ENCODE assay signal across 8 cellular contexts in genomic region chr11:104609297-104609696, GRCh38.
DNase-seq lines count a peak whose midpoint lies in the region; ATAC-seq, FAIRE-seq and TF ChIP-seq lines count a peak whose summit lies in the region.

No MANE protein-coding gene starts in this region.

- TF ChIP-seq CTCF in Loucy (conservative IDR thresholded peaks at IDR 0.05; ENCODE audit: low read length) (peak; percentile 90), choroid plexus epithelial cell (conservative IDR thresholded peaks at IDR 0.05; ENCODE audit: low read depth, low read length) (peak; percentile 94), HepG2 (CRISPR knock-in tag; IDR thresholded peaks at IDR 0.05) (peak; percentile 65)

- CTCF ChIA-PET in HepG2 (lab: Yijun Ruan, JAX; ENCODE audit: low intra/inter-chr PET ratio, low total read pairs): interaction anchor here (1.4 kb wide), 1 partner anchor 1254 kb away, joined by 8 read pairs; no protein-coding TSS in a partner anchor

- H3K9ac ChIP-seq in Loucy (ENCODE audit: low read depth, low read length, poor library complexity, severe bottlenecking) (no peak overlapping the region), HepG2 (ENCODE audit: insufficient read depth, low read depth, low read length) (no peak overlapping the region)

- intact Hi-C loops in HepG2 (cut with micrococcal nuclease; ENCODE audit: unreplicated experiment): loop anchor here (1.0 to 5.0 kb wide), 2 partner anchors 1254 to 1257 kb away; no protein-coding TSS in a partner anchor

- H3K9me3 ChIP-seq in Loucy (ENCODE audit: insufficient read depth, low read depth, low read length): no peaks in the 10 kb centered on the region
- H3K9me3 ChIP-seq in HepG2 (ENCODE audit: low read length): no peaks in the 10 kb centered on the region

- peak; percentile 83 for ATAC-seq in HepG2

- no peak for TF ChIP-seq RAD21 in HepG2 (CRISPR knock-in tag; IDR thresholded peaks at IDR 0.05)

- H3K4me1 ChIP-seq in Loucy (ENCODE audit: insufficient read depth, low read length, poor library complexity, severe bottlenecking) (peaks cover 4% of the 10 kb centered on the region), HepG2 (ENCODE audit: insufficient read depth, low read length) (no peaks in the 10 kb centered on the region)

- no TSS peak for BruUV-seq in HepG2 (replicated peaks; lab: Mats Ljungman, UMichigan)

- H3K4me3 ChIP-seq in Loucy (ENCODE audit: low read length, poor library complexity, severe bottlenecking) (no peak overlapping the region), choroid plexus epithelial cell (ENCODE audit: low read depth, low read length) (no peak overlapping the region), HepG2 (replicated peaks in 1 of 3; ENCODE audit: insufficient read depth in 1 of 3, low read depth in 2 of 3, low read length in 3 of 3) (no peak overlapping the region)

- POLR2A ChIA-PET in HepG2 (lab: Yijun Ruan, JAX): no interaction called here

- in situ Hi-C loops in HepG2 (cut with HindIII; ENCODE audit: extremely low pct_ligation_motif_present, low pct_unique_long_range_greater_than_20kb): no loop called here

- 43% methylated on average over 1 of the region's 1 CpG for WGBS in HepG2 (ENCODE audit: low lambda C conversion rate)

- H3K79me2 ChIP-seq in Loucy (ENCODE audit: insufficient read depth, low read length): no peaks in the 10 kb centered on the region
- no peaks in the 10 kb centered on the region for H3K79me2 ChIP-seq in HepG2 (ENCODE audit: insufficient read depth, low read length)

- H3K36me3 ChIP-seq in Loucy (ENCODE audit: insufficient read depth, low read length) (no peaks in the 10 kb centered on the region), HepG2 (replicated peaks in 1 of 2; ENCODE audit: control insufficient read depth in 1 of 2, insufficient read depth in 2 of 2, low read length in 2 of 2) (no peaks in the 10 kb centered on the region)

- DNase-seq in NCI-H345 (lab: John Stamatoyannopoulos, UW) (peak; percentile 19), NCI-H345 treated with DMSO at 0.1 percent for 48 hours (lab: John Stamatoyannopoulos, UW; ENCODE audit: unreplicated experiment) (no peak), HCEC 1CT (peak; percentile 78), UCSD-AML1 (lab: John Stamatoyannopoulos, UW; ENCODE audit: unreplicated experiment) (peak; percentile 16), choroid plexus epithelial cell (ENCODE audit: low read depth) (peak; percentile 95), HepG2 (ENCODE audit: low spot score) (peak; percentile 24)
- DNase-seq in stimulated activated CD8-positive, alpha-beta memory T cell treated with anti-CD3 and anti-CD28 coated beads, Interleukin-4, amount 100 ng/mL, for 48 hours: peak; percentile 33

- no peaks in the 10 kb centered on the region for H3K27me3 ChIP-seq in Loucy (ENCODE audit: insufficient read depth, low read length, poor library complexity, severe bottlenecking)
- no peaks in the 10 kb centered on the region for H3K27me3 ChIP-seq in HepG2 (ENCODE audit: control insufficient read depth in 1 of 2, insufficient read depth in 2 of 2, low read length in 2 of 2)

- no peak overlapping the region for H3K27ac ChIP-seq in HepG2 (ENCODE audit: extremely low read length, insufficient read depth, low read length)

- H3F3A ChIP-seq in Loucy (ENCODE audit: low read depth): no peaks in the 10 kb centered on the region

- peak overlapping the region; percentile 69 for H2AFZ ChIP-seq in Loucy (ENCODE audit: low read length)
- no peak overlapping the region for H2AFZ ChIP-seq in HepG2 (ENCODE audit: low read length)

- H3K9me2 ChIP-seq in Loucy (replicated peaks; ENCODE audit: low read depth, low read length): no peaks in the 10 kb centered on the region

- no peaks in the 10 kb centered on the region for H4K20me1 ChIP-seq in Loucy (ENCODE audit: insufficient read depth, low read length, poor library complexity, severe bottlenecking)
- no peaks in the 10 kb centered on the region for H4K20me1 ChIP-seq in HepG2 (ENCODE audit: insufficient read depth, low read length)

- TF ChIP-seq EP300 in HepG2 (IDR thresholded peaks at IDR 0.05; ENCODE audit: low read depth in 2 of 2, low read length in 2 of 2): no peak
- TF ChIP-seq EP300 in HepG2 (CRISPR knock-in tag; IDR thresholded peaks at IDR 0.05; ENCODE audit: borderline replicate concordance): no peak

- TF ChIP-seq POLR2A in HepG2 (IDR thresholded peaks at IDR 0.05; ENCODE audit: insufficient read depth in 1 of 2, low read depth in 2 of 2, low read length in 2 of 2): no peak

- FAIRE-seq in HepG2 (lab: Jason Lieb, UNC): no peak

- H3K4me2 ChIP-seq in Loucy (ENCODE audit: low read depth, low read length, poor library complexity, severe bottlenecking) (no peak overlapping the region), HepG2 (ENCODE audit: low read depth, low read length) (no peak overlapping the region)

TF ChIP-seq in HepG2, 621 proteins besides CTCF, POLR2A, EP300 and RAD21:
- TF ChIP-seq STAG1 (CRISPR knock-in tag; IDR thresholded peaks at IDR 0.05) (peak; percentile 69), SMC3 (IDR thresholded peaks at IDR 0.05; ENCODE audit: low read length) (peak; percentile 41; the same call in 1 of the 2 replicates)
- TF ChIP-seq, protein P1, sequence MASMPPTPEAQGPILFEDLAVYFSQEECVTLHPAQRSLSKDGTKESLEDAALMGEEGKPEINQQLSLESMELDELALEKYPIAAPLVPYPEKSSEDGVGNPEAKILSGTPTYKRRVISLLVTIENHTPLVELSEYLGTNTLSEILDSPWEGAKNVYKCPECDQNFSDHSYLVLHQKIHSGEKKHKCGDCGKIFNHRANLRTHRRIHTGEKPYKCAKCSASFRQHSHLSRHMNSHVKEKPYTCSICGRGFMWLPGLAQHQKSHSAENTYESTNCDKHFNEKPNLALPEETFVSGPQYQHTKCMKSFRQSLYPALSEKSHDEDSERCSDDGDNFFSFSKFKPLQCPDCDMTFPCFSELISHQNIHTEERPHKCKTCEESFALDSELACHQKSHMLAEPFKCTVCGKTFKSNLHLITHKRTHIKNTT (CRISPR knock-in tag; IDR thresholded peaks at IDR 0.05): no peak
